ENCODE assay signal across 1 cellular context in genomic region chr5:1317921-1318565, GRCh38.
TF ChIP-seq lines count a peak whose summit lies in the region.

No MANE protein-coding gene starts in this region.

TF ChIP-seq in endothelial cell of umbilical vein, 7 proteins besides CTCF, POLR2A, EP300 and RAD21:
- TF ChIP-seq MYC (IDR thresholded peaks at IDR 0.05; ENCODE audit: low read depth, low read length) (no peak), JUN (IDR thresholded peaks at IDR 0.05; ENCODE audit: borderline replicate concordance, insufficient read depth, insufficient read length, low read depth) (no peak), MAX (IDR thresholded peaks at IDR 0.05; ENCODE audit: insufficient read depth, insufficient read length) (no peak), POLR2AphosphoS5 (IDR thresholded peaks at IDR 0.05; ENCODE audit: insufficient read depth, low read depth, low read length) (no peak), FOS (IDR thresholded peaks at IDR 0.05; ENCODE audit: borderline replicate concordance, insufficient read depth, low read length) (no peak), GATA2 (IDR thresholded peaks at IDR 0.05; ENCODE audit: insufficient read depth, insufficient read length, low read depth, low read length) (no peak), EZH2 (IDR thresholded peaks at IDR 0.05; ENCODE audit: borderline replicate concordance, low read depth, low read length, severe bottlenecking) (no peak)
